ENCODE assay signal across 29 cellular contexts in genomic region chr13:109644956-109645355, GRCh38.
"Had no signal": no experiment of that assay in that cellular context is flagged by ENCODE, and none has a peak within 500 bp of the region (broad histone marks: within the 10 kb centered on the region; RNA-seq: fewer than 3 reads in every experiment).

No MANE protein-coding gene starts in this region.

- H3K27ac ChIP-seq: hepatocyte, lower lobe of right lung, neural progenitor cell, parathyroid adenoma, skin epidermis, stomach, testis, thyroid gland, transverse colon, upper lobe of left lung had no signal

- H3K27me3 ChIP-seq: hepatocyte, neural progenitor cell, neutrophil, stomach, testis, thyroid gland, transverse colon, upper lobe of left lung had no signal

- H2AFZ ChIP-seq: hepatocyte, neural progenitor cell, parathyroid adenoma had no signal

- H3K4me3 ChIP-seq: hepatocyte, lower lobe of right lung, neural progenitor cell, skin epidermis, stomach, testis, thyroid gland, transverse colon, upper lobe of left lung had no signal

- DNase-seq: kidney glomerular epithelial cell; left cardiac atrium; left ventricle myocardium superior; lower lobe of right lung; mammary epithelial cell; mesenchymal stem cell; naive thymus-derived CD8-positive, alpha-beta T cell; occipital lobe; retina; right cardiac atrium; stimulated activated CD4-positive, alpha-beta T cell treated with anti-CD3 and anti-CD28 coated beads, Interleukin-12 subunit alpha, Interleukin-12 subunit beta, amount 100 ng/mL, for 4 hours; stimulated activated CD4-positive, alpha-beta T cell treated with anti-CD3 and anti-CD28 coated beads, Interleukin-15, amount 100 ng/mL, for 24 hours; stimulated activated CD4-positive, alpha-beta T cell treated with anti-CD3 and anti-CD28 coated beads, Interleukin-2, amount 100 ng/mL, for 24 hours; stimulated activated CD4-positive, alpha-beta T cell treated with anti-CD3 and anti-CD28 coated beads, Interleukin-4, amount 100 ng/mL, for 1 hour; stimulated activated naive B cell treated with anti-CD40 and anti-IgM and Interleukin-4, amounts not matched to agents 10 μg/mL and 1 μg/mL and 100 μg/mL, for 72 hours; stimulated activated naive CD8-positive, alpha-beta T cell treated with anti-CD3 and anti-CD28 coated beads, Interleukin-15, Interleukin-2, amounts not matched to agents 100 U/mL and 50 U/mL, for 24 hours; stomach; testis; thyroid gland; transverse colon; upper lobe of left lung had no signal

- H3K4me3 Mint-ChIP-seq: naive thymus-derived CD8-positive, alpha-beta T cell; nephron; neural progenitor cell; stimulated activated naive B cell treated with anti-CD40 and anti-IgM and Interleukin-4, amounts not matched to agents 10 μg/mL and 1 μg/mL and 100 μg/mL, for 72 hours had no signal

- H3K9ac ChIP-seq: neural progenitor cell, parathyroid adenoma had no signal

- H3K36me3 ChIP-seq: lower lobe of right lung, neural progenitor cell, neutrophil, stomach, thyroid gland, transverse colon, upper lobe of left lung had no signal

- H3K4me1 Mint-ChIP-seq: nephron had no signal

- H3K9me3 ChIP-seq: neutrophil, testis, thyroid gland, transverse colon had no signal

- H3K27ac Mint-ChIP-seq: naive thymus-derived CD8-positive, alpha-beta T cell; nephron; progenitor cell of endocrine pancreas; stimulated activated naive B cell treated with anti-CD40 and anti-IgM and Interleukin-4, amounts not matched to agents 10 μg/mL and 1 μg/mL and 100 μg/mL, for 72 hours had no signal

- H3K4me1 ChIP-seq: lower lobe of right lung, parathyroid adenoma, stomach, testis, thyroid gland, upper lobe of left lung had no signal

- H3K4me2 ChIP-seq: hepatocyte, neural progenitor cell had no signal

- ATAC-seq: left cardiac atrium; left lobe of liver; left ventricle myocardium superior; naive thymus-derived CD8-positive, alpha-beta T cell; right cardiac atrium; stimulated activated naive B cell treated with anti-CD40 and anti-IgM and Interleukin-4, amounts not matched to agents 10 μg/mL and 1 μg/mL and 100 μg/mL, for 72 hours; stimulated activated naive CD8-positive, alpha-beta T cell treated with anti-CD3 and anti-CD28 coated beads, Interleukin-15, Interleukin-2, amounts not matched to agents 100 U/mL and 50 U/mL, for 24 hours had no signal

- H3K27me3 Mint-ChIP-seq: progenitor cell of endocrine pancreas had no signal

- H3K79me2 ChIP-seq: hepatocyte, parathyroid adenoma had no signal
